ENCODE assay signal across 8 cellular contexts in genomic region chr17:48814504-48814903, GRCh38. TPM values are rescaled to one million over a fixed set of nuclear protein-coding genes. Genes with fewer than 3 reads are reported as not detected.
DNase-seq lines count a peak whose midpoint lies in the region; ATAC-seq, FAIRE-seq and TF ChIP-seq lines count a peak whose summit lies in the region.

No MANE protein-coding gene starts in this region.

- H2AFZ ChIP-seq in OCI-LY3 (ENCODE audit: low read depth, low read length) = no peak overlapping the region

- POLR2A ChIA-PET in AG04449 (lab: Yijun Ruan, JAX) = no interaction called here

- H3K9ac ChIP-seq in OCI-LY3 (ENCODE audit: low read length) (no peak overlapping the region), skeletal muscle satellite cell (ENCODE audit: low read depth, low read length) (no peak overlapping the region)

- intact Hi-C loops in head of caudate nucleus (cut with DNase I) = loop anchor here (5.0 kb wide), 1 partner anchor 68 kb away; no protein-coding TSS in a partner anchor

- H3K9me3 ChIP-seq in OCI-LY3 (ENCODE audit: insufficient read depth, low read length) = no peaks in the 10 kb centered on the region
- no peaks in the 10 kb centered on the region for H3K9me3 ChIP-seq in skeletal muscle satellite cell (replicated peaks; ENCODE audit: low read length)

- no peaks in the 10 kb centered on the region for H4K20me1 ChIP-seq in OCI-LY3 (ENCODE audit: insufficient read depth, low read length)

- H3K4me3 ChIP-seq in AG04449 (ENCODE audit: low read depth, low read length) = no peak overlapping the region
- H3K4me3 ChIP-seq in OCI-LY3 (ENCODE audit: low read length) = no peak overlapping the region
- no peak overlapping the region for H3K4me3 ChIP-seq in skeletal muscle satellite cell (ENCODE audit: low read length)

- H3K4me1 ChIP-seq in OCI-LY3 (ENCODE audit: low read length) (peaks cover 5% of the 10 kb centered on the region), skeletal muscle satellite cell (ENCODE audit: control insufficient read depth, insufficient read depth, low read length) (peaks cover 13% of the 10 kb centered on the region)

- peak; percentile 85 for FAIRE-seq in GM12891 (lab: Jason Lieb, UNC)

- H3K4me2 ChIP-seq in OCI-LY3 (ENCODE audit: low read length) (no peak overlapping the region), skeletal muscle satellite cell (ENCODE audit: low read length) (peak overlapping the region; percentile 34)

- no peaks in the 10 kb centered on the region for H3K79me2 ChIP-seq in OCI-LY3 (ENCODE audit: low read length)

- no peak overlapping the region for H3K27ac ChIP-seq in OCI-LY3 (ENCODE audit: low read length)

- TF ChIP-seq CTCF in AG04449 (IDR thresholded peaks at IDR 0.05; ENCODE audit: insufficient read depth, low read length, missing control alignments) = peak; percentile 75
- peak; percentile 71 for TF ChIP-seq CTCF in OCI-LY3 (IDR thresholded peaks at IDR 0.05; ENCODE audit: low read depth, low read length)

- H3K27me3 ChIP-seq in OCI-LY3 (ENCODE audit: low read depth, low read length) = peaks cover 36% of the 10 kb centered on the region
- H3K27me3 ChIP-seq in skeletal muscle satellite cell (ENCODE audit: control insufficient read depth, insufficient read depth, low read length) = peaks cover 26% of the 10 kb centered on the region

- CTCF ChIA-PET in AG04449 (lab: Yijun Ruan, JAX) = interaction anchor here (0.8 to 27.6 kb wide), 16 partner anchors 8 to 612 kb away, joined by 3 to 797 read pairs (median 6); partner anchors contain the start of gene CALCOCO2

- DNase-seq in AG04449 (ENCODE audit: low read depth, low spot score) (no peak), GM12891 (ENCODE audit: insufficient read length, low spot score) (peak; percentile 56), head of caudate nucleus (peak in 34 of 42 donors; percentile 9 to 84 (median 40))
- peak; percentile 42 for DNase-seq in activated T-helper 9 cell treated with anti-CD3 and anti-CD28 coated beads, Interleukin-2, amount 50 U/mL, for 16 hours (ENCODE audit: low read depth)

- ATAC-seq in HG03520 (IDR thresholded peaks at IDR 0.05; ENCODE audit: unreplicated experiment) (no peak), HG02973 (IDR thresholded peaks at IDR 0.05; ENCODE audit: unreplicated experiment) (no peak)

- no peak for TF ChIP-seq POLR2A in GM12891 (IDR thresholded peaks at IDR 0.05; ENCODE audit: low read depth, low read length)

- H3K36me3 ChIP-seq in OCI-LY3 (replicated peaks; ENCODE audit: low read depth, low read length) = no peaks in the 10 kb centered on the region
- no peaks in the 10 kb centered on the region for H3K36me3 ChIP-seq in skeletal muscle satellite cell (ENCODE audit: insufficient read depth, low read length)

TF ChIP-seq in GM12891, 5 proteins besides CTCF, POLR2A, EP300 and RAD21:
- TF ChIP-seq TAF1 (IDR thresholded peaks at IDR 0.05; ENCODE audit: low read depth, low read length) (no peak), POLR2AphosphoS5 (IDR thresholded peaks at IDR 0.05; ENCODE audit: low read depth, low read length) (no peak), POU2F2 (IDR thresholded peaks at IDR 0.05; ENCODE audit: low read depth, low read length) (no peak), SPI1 (IDR thresholded peaks at IDR 0.05; ENCODE audit: low read depth, low read length) (no peak)

RNA-seq across cellular contexts. Expression of gene TTLL6, which starts 2.5 kb away (rescaled TPM):
- polyA plus RNA-seq in GM12891 (2012; ENCODE audit: low read depth, missing spikeins) = 0.05 TPM
- under 0.01 TPM in 1 of 2 replicates, not detected in the other for total RNA-seq in skeletal muscle satellite cell (2012; rRNA removed)

RNA-seq across cellular contexts. Expression of gene CALCOCO2, which starts 16.3 kb away (rescaled TPM):
- polyA plus RNA-seq in GM12891 (2012; ENCODE audit: low read depth, missing spikeins) = 54.6 TPM
- 38.9 and 51.0 TPM in 2 replicates for total RNA-seq in skeletal muscle satellite cell (2012; rRNA removed)
